In the genomic region with DNA sequence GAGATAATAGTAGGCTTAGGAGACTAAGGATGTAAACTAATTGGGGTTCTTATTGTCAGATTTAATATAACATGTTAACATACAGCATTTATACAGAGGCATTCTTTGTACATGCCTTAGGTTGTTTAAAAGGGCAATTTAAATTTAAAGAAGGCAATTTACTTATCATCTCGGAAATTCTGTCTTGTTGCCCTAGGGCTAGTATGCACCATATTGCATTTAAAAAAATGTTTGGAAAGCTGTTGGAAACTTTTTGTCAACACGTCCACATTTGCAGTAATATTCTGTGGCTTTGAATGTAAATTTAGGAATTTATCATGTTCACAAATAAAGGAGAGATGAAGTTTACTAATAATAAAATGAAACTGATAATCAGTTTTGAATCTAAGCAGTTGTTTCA, we compare ENCODE assay signal across 15 cellular contexts. TPM values are rescaled to one million over a fixed set of nuclear protein-coding genes. Genes with fewer than 3 reads are reported as not detected.
DNase-seq lines count a peak whose midpoint lies in the region; ATAC-seq and TF ChIP-seq lines count a peak whose summit lies in the region.
"Had no signal": no experiment of that assay in that cellular context is flagged by ENCODE, and none has a peak within 500 bp of the region (broad histone marks: within the 10 kb centered on the region; RNA-seq: fewer than 3 reads in every experiment).

No MANE protein-coding gene starts in this region.

- H3K36me3 ChIP-seq in Karpas-422 (ENCODE audit: insufficient read depth, low read length) (no peaks in the 10 kb centered on the region), Panc1 (ENCODE audit: control insufficient read depth, insufficient read depth, low read length) (no peaks in the 10 kb centered on the region), gastrocnemius medialis (no peaks in the 10 kb centered on the region)

- POLR2A ChIA-PET in activated CD4-positive, alpha-beta T cell treated with anti-CD3 and anti-CD28 coated beads, Interleukin-2, amount 10 ng/mL, durations not matched to agents 7 days and 5 days (lab: Charles Lee): no interaction called here
- POLR2A ChIA-PET in Panc1 (lab: Charles Lee): no interaction called here

- no peak overlapping the region for H3K27ac Mint-ChIP-seq in activated CD4-positive, alpha-beta T cell treated with anti-CD3 and anti-CD28 coated beads, Interleukin-2, amount 10 ng/mL, durations not matched to agents 24 days and 14 days
- H3K27ac Mint-ChIP-seq in activated CD4-positive, alpha-beta T cell treated with anti-CD3 and anti-CD28 coated beads, Interleukin-2, amount 10 ng/mL, durations not matched to agents 7 days and 5 days: no peak overlapping the region
- H3K27ac Mint-ChIP-seq: B cell, IgD-negative memory B cell had no signal

- no peak for TF ChIP-seq POLR2A in gastrocnemius medialis (IDR thresholded peaks at IDR 0.05)

- peak overlapping the region; percentile 27 for H3K4me2 ChIP-seq in Karpas-422 (ENCODE audit: low read depth, low read length, poor library complexity, severe bottlenecking)

- no peak overlapping the region for H3K9ac ChIP-seq in Karpas-422 (ENCODE audit: low read length)

- no peaks in the 10 kb centered on the region for H3K36me3 Mint-ChIP-seq in activated CD4-positive, alpha-beta T cell treated with anti-CD3 and anti-CD28 coated beads, Interleukin-2, amount 10 ng/mL, durations not matched to agents 24 days and 14 days (ENCODE audit: low read depth)
- no peaks in the 10 kb centered on the region for H3K36me3 Mint-ChIP-seq in activated CD4-positive, alpha-beta T cell treated with anti-CD3 and anti-CD28 coated beads, Interleukin-2, amount 10 ng/mL, durations not matched to agents 7 days and 5 days (ENCODE audit: low read depth)
- H3K36me3 Mint-ChIP-seq: CD14-positive monocyte; CD8-positive, alpha-beta memory T cell had no signal

- H4K20me1 ChIP-seq in Karpas-422 (ENCODE audit: insufficient read depth, low read depth, low read length): no peaks in the 10 kb centered on the region

- no peaks in the 10 kb centered on the region for H3K9me3 Mint-ChIP-seq in activated CD4-positive, alpha-beta T cell treated with anti-CD3 and anti-CD28 coated beads, Interleukin-2, amount 10 ng/mL, durations not matched to agents 24 days and 14 days
- no peaks in the 10 kb centered on the region for H3K9me3 Mint-ChIP-seq in activated CD4-positive, alpha-beta T cell treated with anti-CD3 and anti-CD28 coated beads, Interleukin-2, amount 10 ng/mL, durations not matched to agents 7 days and 5 days
- H3K9me3 Mint-ChIP-seq: CD14-positive monocyte; CD8-positive, alpha-beta memory T cell; H9; IgD-negative memory B cell had no signal

- TF ChIP-seq CTCF in Panc1 (IDR thresholded peaks at IDR 0.05): no peak
- TF ChIP-seq CTCF in gastrocnemius medialis (IDR thresholded peaks at IDR 0.05 in 4 of 5, conservative IDR thresholded peaks at IDR 0.05 in 1 of 5): no peak
- no peak for TF ChIP-seq CTCF in omental fat pad (IDR thresholded peaks at IDR 0.05)

- no peaks in the 10 kb centered on the region for H3K27me3 Mint-ChIP-seq in activated CD4-positive, alpha-beta T cell treated with anti-CD3 and anti-CD28 coated beads, Interleukin-2, amount 10 ng/mL, durations not matched to agents 24 days and 14 days
- no peaks in the 10 kb centered on the region for H3K27me3 Mint-ChIP-seq in activated CD4-positive, alpha-beta T cell treated with anti-CD3 and anti-CD28 coated beads, Interleukin-2, amount 10 ng/mL, durations not matched to agents 7 days and 5 days
- H3K27me3 Mint-ChIP-seq: B cell; CD8-positive, alpha-beta memory T cell; IgD-negative memory B cell had no signal

- H3K27me3 ChIP-seq in Karpas-422 (ENCODE audit: low read length) (no peaks in the 10 kb centered on the region), Panc1 (ENCODE audit: control insufficient read depth, insufficient read depth, low read length) (no peaks in the 10 kb centered on the region), gastrocnemius medialis (no peaks in the 10 kb centered on the region)

- no peak overlapping the region for H2AFZ ChIP-seq in Karpas-422 (ENCODE audit: low read length)

- H3K9me3 ChIP-seq in Karpas-422 (ENCODE audit: low read length) (no peaks in the 10 kb centered on the region), Panc1 (ENCODE audit: control insufficient read depth, insufficient read depth, low read depth, low read length) (no peaks in the 10 kb centered on the region), gastrocnemius medialis (no peaks in the 10 kb centered on the region)
- H3K9me3 ChIP-seq: Caco-2 had no signal

- in situ Hi-C loops in Panc1 (cut with HindIII; ENCODE audit: low pct_unique_long_range_greater_than_20kb, low sequenced_read_pairs): no loop called here
- in situ Hi-C loops in gastrocnemius medialis (cut with MboI; ENCODE audit: low sequenced_read_pairs in 4 of 4): no loop called here

- H3K4me3 ChIP-seq in Karpas-422 (ENCODE audit: low read length) (no peak overlapping the region), Panc1 (ENCODE audit: low read depth in 2 of 2, low read length in 2 of 2) (no peak overlapping the region), gastrocnemius medialis (no peak overlapping the region)

- ATAC-seq in Panc1 (no peak), HG03095 (IDR thresholded peaks at IDR 0.05; ENCODE audit: unreplicated experiment) (no peak), gastrocnemius medialis (no peak), omental fat pad (ENCODE audit: low FRiP score) (no peak)

- peaks cover 30% of the 10 kb centered on the region for H3K4me1 Mint-ChIP-seq in activated CD4-positive, alpha-beta T cell treated with anti-CD3 and anti-CD28 coated beads, Interleukin-2, amount 10 ng/mL, durations not matched to agents 24 days and 14 days
- H3K4me1 Mint-ChIP-seq in activated CD4-positive, alpha-beta T cell treated with anti-CD3 and anti-CD28 coated beads, Interleukin-2, amount 10 ng/mL, durations not matched to agents 7 days and 5 days: peaks cover 24% of the 10 kb centered on the region

- H3K79me2 ChIP-seq in Karpas-422 (ENCODE audit: low read length): peaks cover 93% of the 10 kb centered on the region

- intact Hi-C loops in activated CD4-positive, alpha-beta T cell treated with anti-CD3 and anti-CD28 coated beads, Interleukin-2, amount 10 ng/mL, durations not matched to agents 24 days and 14 days (cut with micrococcal nuclease): no loop called here
- intact Hi-C loops in Panc1 (cut with micrococcal nuclease; ENCODE audit: unreplicated experiment): loop anchor here (5.0 kb wide), 1 partner anchor 63 kb away; no protein-coding TSS in a partner anchor
- intact Hi-C loops in gastrocnemius medialis (cut with DNase I; ENCODE audit: low total_unique reads): no loop called here

- H3K4me3 Mint-ChIP-seq in activated CD4-positive, alpha-beta T cell treated with anti-CD3 and anti-CD28 coated beads, Interleukin-2, amount 10 ng/mL, durations not matched to agents 24 days and 14 days: no peak overlapping the region
- no peak overlapping the region for H3K4me3 Mint-ChIP-seq in activated CD4-positive, alpha-beta T cell treated with anti-CD3 and anti-CD28 coated beads, Interleukin-2, amount 10 ng/mL, durations not matched to agents 7 days and 5 days
- H3K4me3 Mint-ChIP-seq: CD14-positive monocyte; CD8-positive, alpha-beta memory T cell; H9; IgD-negative memory B cell had no signal

- CTCF ChIA-PET in activated CD4-positive, alpha-beta T cell treated with anti-CD3 and anti-CD28 coated beads, Interleukin-2, amount 10 ng/mL, durations not matched to agents 7 days and 5 days (lab: Charles Lee): no interaction called here
- CTCF ChIA-PET in Panc1 (lab: Charles Lee): interaction anchor here (0.6 kb wide), 1 partner anchor 26 kb away, joined by 3 read pairs; no protein-coding TSS in a partner anchor

- peak overlapping the region; percentile 30; the same call in 1 of the 2 replicates for H3K27ac ChIP-seq in Karpas-422 (ENCODE audit: low read length)
- peak overlapping the region; percentile 99 for H3K27ac ChIP-seq in Panc1 (ENCODE audit: low read length)
- H3K27ac ChIP-seq in gastrocnemius medialis: no peak overlapping the region

- H3K9me2 ChIP-seq in Karpas-422 (replicated peaks; ENCODE audit: insufficient read depth, low read length): no peaks in the 10 kb centered on the region

- peaks cover 56% of the 10 kb centered on the region for H3K4me1 ChIP-seq in Karpas-422 (ENCODE audit: low read length)
- peaks cover 85% of the 10 kb centered on the region for H3K4me1 ChIP-seq in Panc1 (ENCODE audit: control insufficient read depth, insufficient read depth, low read length)
- H3K4me1 ChIP-seq in gastrocnemius medialis: no peaks in the 10 kb centered on the region

- DNase-seq in activated CD4-positive, alpha-beta T cell treated with anti-CD3 and anti-CD28 coated beads, Interleukin-2, amount 10 ng/mL, durations not matched to agents 24 days and 14 days: peak; percentile 4
- no peak for DNase-seq in activated CD4-positive, alpha-beta T cell treated with anti-CD3 and anti-CD28 coated beads, Interleukin-2, amount 10 ng/mL, durations not matched to agents 7 days and 5 days
- DNase-seq in Karpas-422: no peak
- DNase-seq in Panc1 (ENCODE audit: low read depth, low spot score): no peak
- DNase-seq in activated naive CD4-positive, alpha-beta T cell (lab: John Stamatoyannopoulos, UW): no peak
- DNase-seq in gastrocnemius medialis: no peak
- DNase-seq in omental fat pad (ENCODE audit: low spot score): no peak
- DNase-seq: Caco-2; CD8-positive, alpha-beta memory T cell; GOT3; H9 had no signal

- no TSS peak for BruUV-seq in Panc1 (replicated peaks; lab: Mats Ljungman, UMichigan)

RNA-seq across cellular contexts. Expression of a gene that starts 25.6 kb away (rescaled TPM):
- 25.9 and 26.7 TPM in 2 replicates for total RNA-seq in activated CD4-positive, alpha-beta T cell treated with anti-CD3 and anti-CD28 coated beads, Interleukin-2, amount 10 ng/mL, durations not matched to agents 24 days and 14 days
- 10 to 100 TPM; 21.6 to 23.6 TPM for total RNA-seq in activated CD4-positive, alpha-beta T cell treated with anti-CD3 and anti-CD28 coated beads, Interleukin-2, amount 10 ng/mL, durations not matched to agents 7 days and 5 days
- total RNA-seq in Karpas-422 (2014; rRNA removed; shearing (Covaris generic); ENCODE audit: low replicate concordance): 17.0 and 28.9 TPM in 2 replicates
- total RNA-seq in Panc1 (2021; ENCODE audit: unreplicated experiment) (156 TPM), gastrocnemius medialis (1 to 10 TPM in 2 of 4 donors, under 1 TPM in 2; 0.91 to 2.8 (median 1.1) TPM), omental fat pad (10 to 100 TPM in 2 of 4 donors, 1 to 10 TPM in 2; 7.6 to 11.4 (median 9.5) TPM)
- 83.0 TPM for polyA plus RNA-seq in Panc1 (2012; ENCODE audit: insufficient read length)

Comparison
In these comparisons a context has a peak if more than half of its experiments do, and no peak if none do; other contexts are left out.
1. H3K27ac ChIP-seq: peak in Karpas-422 (single experiment) and Panc1 (single experiment); none in gastrocnemius medialis (0 of 4).